ENCODE assay signal across 9 cellular contexts in the genomic region with DNA sequence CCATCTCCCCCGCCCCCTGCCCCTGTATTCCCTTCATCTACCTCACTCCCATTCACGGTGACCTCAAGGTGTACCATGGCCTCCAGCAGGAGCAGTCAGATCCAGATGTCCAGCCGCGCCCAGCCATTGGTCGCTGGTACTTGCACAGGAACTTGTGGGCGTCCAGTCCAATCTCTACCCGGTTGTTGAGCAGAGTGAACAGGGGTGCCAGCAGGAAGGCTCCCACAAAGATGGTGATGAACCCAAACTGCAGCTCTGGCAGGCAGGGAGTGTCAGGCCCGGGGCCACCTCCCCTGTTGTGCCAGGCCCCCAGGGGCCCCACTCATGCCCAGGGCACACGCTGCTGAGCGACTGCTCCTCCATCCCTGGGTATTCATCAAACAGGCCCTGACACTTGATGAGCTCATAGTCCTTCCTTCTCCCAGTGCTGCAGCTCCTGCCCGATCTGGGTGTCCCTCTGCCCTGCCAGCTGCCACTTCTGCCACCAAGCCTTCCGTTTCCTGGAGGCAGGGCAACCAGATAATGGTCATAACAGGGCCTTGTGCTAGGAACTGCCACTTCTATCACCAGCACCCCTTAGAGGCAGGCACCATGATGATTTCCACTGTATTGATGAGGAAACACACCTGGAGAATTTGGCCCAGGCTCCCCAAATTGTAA. TPM values are rescaled to one million over a fixed set of nuclear protein-coding genes. Genes with fewer than 3 reads are reported as not detected.
DNase-seq lines count a peak whose midpoint lies in the region; ATAC-seq and TF ChIP-seq lines count a peak whose summit lies in the region.
"Had no signal": no experiment of that assay in that cellular context is flagged by ENCODE, and none has a peak within 500 bp of the region (broad histone marks: within the 10 kb centered on the region; RNA-seq: fewer than 3 reads in every experiment).

No MANE protein-coding gene starts in this region.

- H3K27ac ChIP-seq in Peyer's patch (peak overlapping the region; percentile 57 to 88 (median 69)), iPS-20b (ENCODE audit: low read length) (no peak overlapping the region)

- H3K9ac ChIP-seq in iPS-20b (ENCODE audit: low read depth, low read length) (no peak overlapping the region), skeletal muscle satellite cell (ENCODE audit: low read depth, low read length) (no peak overlapping the region)

- peak overlapping the region; percentile 90 for H3K4me2 ChIP-seq in skeletal muscle satellite cell (ENCODE audit: low read length)

- ATAC-seq in GM18907 (IDR thresholded peaks at IDR 0.05; ENCODE audit: unreplicated experiment) (no peak), GM18520 (IDR thresholded peaks at IDR 0.05; ENCODE audit: unreplicated experiment) (no peak)

- DNase-seq in DMS53 treated with DMSO at 0.1 percent for 48 hours (lab: John Stamatoyannopoulos, UW; ENCODE audit: unreplicated experiment) (peak; percentile 32), Peyer's patch (peak in 2 of 3 donors; percentile 59 to 64), retina (no peak), nucleus accumbens (lab: John Stamatoyannopoulos, UW) (no peak)

- TF ChIP-seq CTCF in Peyer's patch (IDR thresholded peaks at IDR 0.05) = no peak

- no peaks in the 10 kb centered on the region for H3K9me3 ChIP-seq in Peyer's patch
- no peaks in the 10 kb centered on the region for H3K9me3 ChIP-seq in iPS-20b (ENCODE audit: insufficient read depth, low read depth, low read length)
- H3K9me3 ChIP-seq in skeletal muscle satellite cell (replicated peaks; ENCODE audit: low read length) = no peaks in the 10 kb centered on the region
- H3K9me3 ChIP-seq: gastrocnemius medialis had no signal

- peak in 1 of 2 donors; percentile 11 for TF ChIP-seq POLR2A in Peyer's patch (IDR thresholded peaks at IDR 0.05)

- H3K4me3 ChIP-seq in Peyer's patch = peak overlapping the region in 1 of 4 donors; percentile 53
- peak overlapping the region; percentile 62; the same call in 1 of the 2 replicates for H3K4me3 ChIP-seq in iPS-20b (ENCODE audit: low read length)
- no peak overlapping the region for H3K4me3 ChIP-seq in skeletal muscle satellite cell (ENCODE audit: low read length)

- H3K27me3 ChIP-seq in Peyer's patch = no peaks in the 10 kb centered on the region
- peaks cover 30% of the 10 kb centered on the region for H3K27me3 ChIP-seq in iPS-20b (ENCODE audit: insufficient read depth, low read length)
- peaks cover 13% of the 10 kb centered on the region for H3K27me3 ChIP-seq in skeletal muscle satellite cell (ENCODE audit: control insufficient read depth, insufficient read depth, low read length)

- H3K4me1 ChIP-seq in Peyer's patch (peaks cover 0 to 18% (median 8%) of the 10 kb centered on the region in 4 donors), iPS-20b (ENCODE audit: insufficient read depth, low read length) (no peaks in the 10 kb centered on the region), skeletal muscle satellite cell (ENCODE audit: control insufficient read depth, insufficient read depth, low read length) (peaks cover 12% of the 10 kb centered on the region)

- H3K36me3 ChIP-seq in Peyer's patch (no peaks in the 10 kb centered on the region), iPS-20b (ENCODE audit: insufficient read depth, low read depth, low read length) (no peaks in the 10 kb centered on the region), skeletal muscle satellite cell (ENCODE audit: insufficient read depth, low read length) (no peaks in the 10 kb centered on the region)
- H3K36me3 ChIP-seq: gastrocnemius medialis had no signal

RNA-seq across cellular contexts. Expression of gene ARHGEF19, which starts 5.7 kb away (rescaled TPM):
- total RNA-seq in Peyer's patch = 10 to 100 TPM in 1 of 4 donors, 1 to 10 TPM in 3; 6.0 to 16.5 (median 7.3) TPM
- total RNA-seq in skeletal muscle satellite cell (2012; rRNA removed) = 4.6 and 4.8 TPM in 2 replicates

RNA-seq across cellular contexts. Expression of gene CPLANE2, which starts 18.8 kb away (rescaled TPM):
- 1 to 10 TPM in 3 of 4 donors, not detected in 1; 1.2 to 6.6 (median 3.4) TPM for total RNA-seq in Peyer's patch
- 7.6 and 10.9 TPM in 2 replicates for total RNA-seq in skeletal muscle satellite cell (2012; rRNA removed)

Comparison
In these comparisons a context has a peak if more than half of its experiments do, and no peak if none do; other contexts are left out.
1. DNase-seq: peak in DMS53 treated with DMSO at 0.1 percent for 48 hours (single experiment) and Peyer's patch (2 of 3); none in retina (single experiment) and nucleus accumbens (0 of 56).